In the genomic region with DNA sequence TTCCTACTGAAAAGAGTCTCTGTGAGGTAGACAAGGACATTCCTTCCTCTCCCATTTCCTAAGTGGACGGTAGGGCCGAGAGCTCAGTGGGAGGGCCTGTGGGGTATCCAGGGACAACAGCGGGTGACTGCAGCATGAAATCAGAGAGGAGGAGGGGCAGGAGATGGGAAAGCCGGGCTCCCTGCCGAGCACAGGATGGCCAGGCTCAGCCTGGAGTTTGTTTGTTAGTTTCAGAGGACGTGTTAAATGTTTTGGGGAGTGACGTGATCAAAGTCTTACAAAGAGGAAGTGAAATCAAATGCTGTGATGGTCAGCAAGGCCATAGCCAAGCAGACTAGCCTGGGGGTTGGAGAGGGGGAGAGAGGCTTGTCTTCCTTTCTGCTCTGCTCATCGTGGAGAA, we compare ENCODE assay signal across 11 cellular contexts.
DNase-seq lines count a peak whose midpoint lies in the region; ATAC-seq lines count a peak whose summit lies in the region.
"Had no signal": no experiment of that assay in that cellular context is flagged by ENCODE, and none has a peak within 500 bp of the region (broad histone marks: within the 10 kb centered on the region; RNA-seq: fewer than 3 reads in every experiment).

No MANE protein-coding gene starts in this region.

- H3K36me3 Mint-ChIP-seq in CD4-positive, alpha-beta memory T cell: no peaks in the 10 kb centered on the region

- peak overlapping the region; percentile 36; the same call in 1 of the 2 replicates for H3K27ac ChIP-seq in ACC112 (ENCODE audit: low read depth, low read length)
- H3K27ac ChIP-seq in muscle layer of colon (ENCODE audit: low read depth, low read length): peak overlapping the region; percentile 71
- H3K27ac ChIP-seq in CD4-positive, alpha-beta memory T cell (ENCODE audit: low read depth, low read length): no peak overlapping the region

- H3K4me1 Mint-ChIP-seq in CD4-positive, alpha-beta memory T cell: no peaks in the 10 kb centered on the region

- POLR2A ChIA-PET in CD4-positive, alpha-beta memory T cell (lab: Charles Lee; ENCODE audit: partially characterized antibody): no interaction called here

- no peak overlapping the region for H3K27ac Mint-ChIP-seq in CD4-positive, alpha-beta memory T cell

- no peak for ATAC-seq in GM19463 (IDR thresholded peaks at IDR 0.05; ENCODE audit: unreplicated experiment)

- no peak overlapping the region for H2AFZ ChIP-seq in ACC112 (ENCODE audit: low read length, unreplicated experiment)

- CTCF ChIA-PET in CD4-positive, alpha-beta memory T cell (lab: Charles Lee; ENCODE audit: partially characterized antibody): no interaction called here

- no peaks in the 10 kb centered on the region for H3K27me3 ChIP-seq in ACC112 (ENCODE audit: insufficient read depth, low read length)
- H3K27me3 ChIP-seq in muscle layer of colon (ENCODE audit: control insufficient read depth in 1 of 2, insufficient read depth in 2 of 2, low read length in 2 of 2): no peaks in the 10 kb centered on the region
- no peaks in the 10 kb centered on the region for H3K27me3 ChIP-seq in CD4-positive, alpha-beta memory T cell (ENCODE audit: insufficient read depth, low read length)

- intact Hi-C loops in CD4-positive, alpha-beta memory T cell (cut with micrococcal nuclease): no loop called here

- DNase-seq in NCI-H69 (lab: John Stamatoyannopoulos, UW): peak; percentile 52
- DNase-seq in fibroblast of the conjunctiva (ENCODE audit: low read depth): peak; percentile 81
- no peak for DNase-seq in CD4-positive, alpha-beta memory T cell
- no peak for DNase-seq in activated CD8-positive, alpha-beta memory T cell treated with anti-CD3 and anti-CD28 coated beads, Interleukin-2, amount 50 U/mL, for 4 hours
- no peak for DNase-seq in NCI-H526 (lab: John Stamatoyannopoulos, UW)
- DNase-seq: AML-193; NCI-H1048; stimulated activated naive CD4-positive, alpha-beta T cell had no signal

- H3K9ac ChIP-seq in muscle layer of colon (ENCODE audit: low read length): no peak overlapping the region

- H3K4me3 Mint-ChIP-seq in CD4-positive, alpha-beta memory T cell: no peak overlapping the region

- H3K79me2 ChIP-seq in ACC112 (ENCODE audit: control insufficient read depth, insufficient read depth, low read length, unreplicated experiment): no peaks in the 10 kb centered on the region

- H3K9me3 ChIP-seq in muscle layer of colon (ENCODE audit: low read length): no peaks in the 10 kb centered on the region
- H3K9me3 ChIP-seq in CD4-positive, alpha-beta memory T cell (ENCODE audit: control insufficient read depth in 1 of 2, low read length in 2 of 2): no peaks in the 10 kb centered on the region

- H3K9me3 Mint-ChIP-seq in CD4-positive, alpha-beta memory T cell: no peaks in the 10 kb centered on the region

- H3K36me3 ChIP-seq in ACC112 (ENCODE audit: insufficient read depth, low read length) (no peaks in the 10 kb centered on the region), muscle layer of colon (ENCODE audit: insufficient read depth, low read length) (no peaks in the 10 kb centered on the region)
- no peaks in the 10 kb centered on the region for H3K36me3 ChIP-seq in CD4-positive, alpha-beta memory T cell (ENCODE audit: insufficient read depth, low read length)

- H3K4me1 ChIP-seq in ACC112 (ENCODE audit: control insufficient read depth, insufficient read depth, low read length, unreplicated experiment) (peaks cover 10% of the 10 kb centered on the region), muscle layer of colon (ENCODE audit: insufficient read depth, low read length) (peaks cover 42% of the 10 kb centered on the region)
- H3K4me1 ChIP-seq in CD4-positive, alpha-beta memory T cell (ENCODE audit: insufficient read depth, low read length): no peaks in the 10 kb centered on the region

- no peaks in the 10 kb centered on the region for H3K27me3 Mint-ChIP-seq in CD4-positive, alpha-beta memory T cell

- H3K4me3 ChIP-seq in ACC112 (ENCODE audit: low read depth, low read length) (no peak overlapping the region), muscle layer of colon (ENCODE audit: low read depth in 1 of 2, low read length in 2 of 2) (peak overlapping the region in 1 of 2 donors; percentile 9)
- H3K4me3 ChIP-seq in CD4-positive, alpha-beta memory T cell (ENCODE audit: low read length in 2 of 2): no peak overlapping the region

Comparison
In these comparisons a context has a peak if more than half of its experiments do, and no peak if none do; other contexts are left out.
1. DNase-seq: peak in NCI-H69 (single experiment) and fibroblast of the conjunctiva (single experiment); none in CD4-positive, alpha-beta memory T cell (0 of 5), activated CD8-positive, alpha-beta memory T cell treated with anti-CD3 and anti-CD28 coated beads, Interleukin-2, amount 50 U/mL, for 4 hours (single experiment) and NCI-H526 (0 of 2).